1 cellular context compared by ENCODE assay signal in the genomic region with DNA sequence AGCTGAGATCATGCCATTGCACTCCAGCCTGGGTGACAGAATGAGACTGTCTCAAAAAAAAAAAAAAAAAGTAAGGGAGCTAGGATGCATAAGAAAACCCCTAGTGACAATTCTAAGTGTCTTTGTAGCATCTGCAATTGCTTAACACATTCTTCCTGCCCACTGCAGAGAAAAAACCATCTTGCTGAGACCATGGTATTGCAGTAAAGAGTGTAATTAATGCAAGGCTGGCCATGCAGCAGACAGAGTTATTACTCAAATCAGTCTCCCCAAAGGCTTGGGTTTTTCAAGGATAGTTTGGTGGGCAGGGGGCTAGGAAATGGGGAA.
TF ChIP-seq lines count a peak whose summit lies in the region.

No MANE protein-coding gene starts in this region.

TF ChIP-seq in HepG2, 621 proteins besides CTCF, POLR2A, EP300 and RAD21:
- TF ChIP-seq ZNF382 (CRISPR knock-in tag; IDR thresholded peaks at IDR 0.05; ENCODE audit: borderline replicate concordance): no peak
- TF ChIP-seq, protein P1, sequence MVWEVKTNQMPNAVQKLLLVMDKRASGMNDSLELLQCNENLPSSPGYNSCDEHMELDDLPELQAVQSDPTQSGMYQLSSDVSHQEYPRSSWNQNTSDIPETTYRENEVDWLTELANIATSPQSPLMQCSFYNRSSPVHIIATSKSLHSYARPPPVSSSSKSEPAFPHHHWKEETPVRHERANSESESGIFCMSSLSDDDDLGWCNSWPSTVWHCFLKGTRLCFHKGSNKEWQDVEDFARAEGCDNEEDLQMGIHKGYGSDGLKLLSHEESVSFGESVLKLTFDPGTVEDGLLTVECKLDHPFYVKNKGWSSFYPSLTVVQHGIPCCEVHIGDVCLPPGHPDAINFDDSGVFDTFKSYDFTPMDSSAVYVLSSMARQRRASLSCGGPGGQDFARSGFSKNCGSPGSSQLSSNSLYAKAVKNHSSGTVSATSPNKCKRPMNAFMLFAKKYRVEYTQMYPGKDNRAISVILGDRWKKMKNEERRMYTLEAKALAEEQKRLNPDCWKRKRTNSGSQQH (CRISPR knock-in tag; IDR thresholded peaks at IDR 0.05; ENCODE audit: low read depth): 0 out of 2 replicates have a peak, but pooled peaks have one; percentile 17
- TF ChIP-seq, protein P2, sequence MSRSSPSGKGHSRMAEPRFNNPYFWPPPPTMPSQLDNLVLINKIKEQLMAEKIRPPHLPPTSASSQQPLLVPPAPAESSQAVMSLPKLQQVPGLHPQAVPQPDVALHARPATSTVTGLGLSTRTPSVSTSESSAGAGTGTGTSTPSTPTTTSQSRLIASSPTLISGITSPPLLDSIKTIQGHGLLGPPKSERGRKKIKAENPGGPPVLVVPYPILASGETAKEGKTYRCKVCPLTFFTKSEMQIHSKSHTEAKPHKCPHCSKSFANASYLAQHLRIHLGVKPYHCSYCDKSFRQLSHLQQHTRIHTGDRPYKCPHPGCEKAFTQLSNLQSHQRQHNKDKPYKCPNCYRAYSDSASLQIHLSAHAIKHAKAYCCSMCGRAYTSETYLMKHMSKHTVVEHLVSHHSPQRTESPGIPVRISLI (CRISPR knock-in tag; IDR thresholded peaks at IDR 0.05; ENCODE audit: borderline replicate concordance): no peak
- TF ChIP-seq, protein P3, sequence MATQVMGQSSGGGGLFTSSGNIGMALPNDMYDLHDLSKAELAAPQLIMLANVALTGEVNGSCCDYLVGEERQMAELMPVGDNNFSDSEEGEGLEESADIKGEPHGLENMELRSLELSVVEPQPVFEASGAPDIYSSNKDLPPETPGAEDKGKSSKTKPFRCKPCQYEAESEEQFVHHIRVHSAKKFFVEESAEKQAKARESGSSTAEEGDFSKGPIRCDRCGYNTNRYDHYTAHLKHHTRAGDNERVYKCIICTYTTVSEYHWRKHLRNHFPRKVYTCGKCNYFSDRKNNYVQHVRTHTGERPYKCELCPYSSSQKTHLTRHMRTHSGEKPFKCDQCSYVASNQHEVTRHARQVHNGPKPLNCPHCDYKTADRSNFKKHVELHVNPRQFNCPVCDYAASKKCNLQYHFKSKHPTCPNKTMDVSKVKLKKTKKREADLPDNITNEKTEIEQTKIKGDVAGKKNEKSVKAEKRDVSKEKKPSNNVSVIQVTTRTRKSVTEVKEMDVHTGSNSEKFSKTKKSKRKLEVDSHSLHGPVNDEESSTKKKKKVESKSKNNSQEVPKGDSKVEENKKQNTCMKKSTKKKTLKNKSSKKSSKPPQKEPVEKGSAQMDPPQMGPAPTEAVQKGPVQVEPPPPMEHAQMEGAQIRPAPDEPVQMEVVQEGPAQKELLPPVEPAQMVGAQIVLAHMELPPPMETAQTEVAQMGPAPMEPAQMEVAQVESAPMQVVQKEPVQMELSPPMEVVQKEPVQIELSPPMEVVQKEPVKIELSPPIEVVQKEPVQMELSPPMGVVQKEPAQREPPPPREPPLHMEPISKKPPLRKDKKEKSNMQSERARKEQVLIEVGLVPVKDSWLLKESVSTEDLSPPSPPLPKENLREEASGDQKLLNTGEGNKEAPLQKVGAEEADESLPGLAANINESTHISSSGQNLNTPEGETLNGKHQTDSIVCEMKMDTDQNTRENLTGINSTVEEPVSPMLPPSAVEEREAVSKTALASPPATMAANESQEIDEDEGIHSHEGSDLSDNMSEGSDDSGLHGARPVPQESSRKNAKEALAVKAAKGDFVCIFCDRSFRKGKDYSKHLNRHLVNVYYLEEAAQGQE (IDR thresholded peaks at IDR 0.05; ENCODE audit: borderline replicate concordance in 1 of 2, low read depth in 1 of 2, low read length in 2 of 2): no peak
- 0 out of 2 replicates have a peak, but pooled peaks have one; percentile 32 for TF ChIP-seq ZNF337 (CRISPR knock-in tag; IDR thresholded peaks at IDR 0.05; ENCODE audit: borderline replicate concordance, low read depth)
- no peak for TF ChIP-seq ISX (CRISPR knock-in tag; conservative IDR thresholded peaks at IDR 0.05)
- TF ChIP-seq, protein P4, sequence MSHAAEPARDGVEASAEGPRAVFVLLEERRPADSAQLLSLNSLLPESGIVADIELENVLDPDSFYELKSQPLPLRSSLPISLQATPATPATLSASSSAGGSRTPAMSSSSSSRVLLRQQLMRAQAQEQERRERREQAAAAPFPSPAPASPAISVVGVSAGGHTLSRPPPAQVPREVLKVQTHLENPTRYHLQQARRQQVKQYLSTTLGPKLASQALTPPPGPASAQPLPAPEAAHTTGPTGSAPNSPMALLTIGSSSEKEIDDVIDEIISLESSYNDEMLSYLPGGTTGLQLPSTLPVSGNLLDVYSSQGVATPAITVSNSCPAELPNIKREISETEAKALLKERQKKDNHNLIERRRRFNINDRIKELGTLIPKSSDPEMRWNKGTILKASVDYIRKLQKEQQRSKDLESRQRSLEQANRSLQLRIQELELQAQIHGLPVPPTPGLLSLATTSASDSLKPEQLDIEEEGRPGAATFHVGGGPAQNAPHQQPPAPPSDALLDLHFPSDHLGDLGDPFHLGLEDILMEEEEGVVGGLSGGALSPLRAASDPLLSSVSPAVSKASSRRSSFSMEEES (CRISPR knock-in tag; IDR thresholded peaks at IDR 0.05): no peak
- TF ChIP-seq, protein P5, sequence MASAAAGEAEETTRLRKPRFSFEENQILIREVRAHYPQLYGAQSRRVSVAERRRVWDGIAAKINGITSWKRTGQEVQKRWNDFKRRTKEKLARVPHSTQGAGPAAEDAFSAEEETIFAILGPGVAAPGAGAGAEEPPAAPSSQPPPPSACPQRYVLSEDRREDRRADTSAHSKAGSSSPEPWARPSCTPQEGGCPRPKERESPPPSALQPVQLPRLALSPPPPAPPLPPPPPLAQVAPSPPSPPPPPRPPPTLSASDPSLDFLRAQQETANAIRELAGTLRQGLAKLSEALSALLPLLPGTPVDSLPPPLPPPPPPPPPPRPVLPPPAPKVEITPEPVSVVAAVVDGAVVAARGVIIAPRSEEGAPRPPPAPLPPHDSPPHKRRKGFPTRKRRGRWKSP (CRISPR knock-in tag; IDR thresholded peaks at IDR 0.05): no peak
- TF ChIP-seq NFATC3 (CRISPR knock-in tag; IDR thresholded peaks at IDR 0.05): no peak
- TF ChIP-seq ZNF75D (CRISPR knock-in tag; IDR thresholded peaks at IDR 0.05; ENCODE audit: borderline replicate concordance): no peak
- TF ChIP-seq ZNF12 (CRISPR knock-in tag; IDR thresholded peaks at IDR 0.05): no peak
TF ChIP-seq in HepG2: peak in this region for 2.
